15 cellular contexts compared by ENCODE assay signal in the genomic region with DNA sequence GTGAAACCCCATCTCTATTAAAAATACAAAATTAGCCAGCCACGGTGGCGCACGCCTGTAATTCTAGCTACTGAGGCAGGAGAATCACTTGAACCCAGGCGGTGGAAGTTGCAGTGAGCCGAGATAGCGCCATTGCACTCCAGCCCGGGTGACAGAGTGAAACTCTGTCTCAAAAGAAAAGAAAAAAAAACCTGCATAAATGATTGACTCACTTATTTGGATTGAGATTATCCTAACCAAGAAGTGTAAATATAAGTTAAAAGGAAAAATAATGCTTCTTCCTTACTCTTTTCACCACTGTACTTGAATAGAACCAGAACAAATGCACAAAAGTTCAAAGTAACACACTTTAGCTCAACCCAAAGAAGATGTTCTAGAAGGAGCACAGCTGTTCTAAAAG. TPM values are rescaled to one million over a fixed set of nuclear protein-coding genes. Genes with fewer than 3 reads are reported as not detected.
DNase-seq lines count a peak whose midpoint lies in the region; ATAC-seq, FAIRE-seq and TF ChIP-seq lines count a peak whose summit lies in the region.
"Had no signal": no experiment of that assay in that cellular context is flagged by ENCODE, and none has a peak within 500 bp of the region (broad histone marks: within the 10 kb centered on the region; RNA-seq: fewer than 3 reads in every experiment).

No MANE protein-coding gene starts in this region.

- H3K4me1 Mint-ChIP-seq in Caco-2 (ENCODE audit: low read depth, unreplicated experiment) (peaks cover 34% of the 10 kb centered on the region), progenitor cell of endocrine pancreas (ENCODE audit: low read depth) (peaks cover 40% of the 10 kb centered on the region)

- H3K27me3 ChIP-seq in Caco-2 (replicated peaks; ENCODE audit: control insufficient read depth, insufficient read depth, low read length) = no peaks in the 10 kb centered on the region
- H3K27me3 ChIP-seq in right lobe of liver = no peaks in the 10 kb centered on the region
- H3K27me3 ChIP-seq in right atrium auricular region = no peaks in the 10 kb centered on the region

- H3K9me3 Mint-ChIP-seq in Caco-2 (ENCODE audit: unreplicated experiment) = no peaks in the 10 kb centered on the region
- no peaks in the 10 kb centered on the region for H3K9me3 Mint-ChIP-seq in progenitor cell of endocrine pancreas (ENCODE audit: low read depth)
- H3K9me3 Mint-ChIP-seq: CD14-positive monocyte; CD8-positive, alpha-beta T cell had no signal

- FAIRE-seq in HTR-8/SVneo (lab: Jason Lieb, UNC) = no peak
- FAIRE-seq: H54 had no signal

- DNase-seq in Caco-2 (peak in 1 of 2 experiments; percentile 13), right lobe of liver (no peak), progenitor cell of endocrine pancreas (ENCODE audit: low spot score, unreplicated experiment) (no peak), KBM-7 (no peak), right atrium auricular region (ENCODE audit: low spot score) (no peak), NCI-H1105 treated with DMSO at 0.1 percent for 48 hours (lab: John Stamatoyannopoulos, UW) (no peak), HTR-8/SVneo (ENCODE audit: insufficient read length, low spot score) (no peak)
- DNase-seq: CD8-positive, alpha-beta T cell; COR-L47 had no signal

- peak in 1 of 4 donors; percentile 10 for ATAC-seq in right lobe of liver
- ATAC-seq: CD8-positive, alpha-beta T cell; HCT116 had no signal

- H3K9me3 ChIP-seq in Caco-2 = no peaks in the 10 kb centered on the region
- no peaks in the 10 kb centered on the region for H3K9me3 ChIP-seq in right lobe of liver
- no peaks in the 10 kb centered on the region for H3K9me3 ChIP-seq in right atrium auricular region

- no TSS peak for BruUV-seq in Caco-2 (replicated peaks; lab: Mats Ljungman, UMichigan)

- no peak for TF ChIP-seq POLR2A in right lobe of liver (IDR thresholded peaks at IDR 0.05)

- H3K36me3 ChIP-seq in Caco-2 (ENCODE audit: control insufficient read depth, insufficient read depth, low read length) (no peaks in the 10 kb centered on the region), right lobe of liver (peaks cover 0 to 17% (median 3%) of the 10 kb centered on the region in 4 donors), right atrium auricular region (peaks cover 11% of the 10 kb centered on the region)

- TF ChIP-seq CTCF in Caco-2 (IDR thresholded peaks at IDR 0.05; ENCODE audit: insufficient read depth in 1 of 2, low read depth in 1 of 2, low read length in 1 of 2, severe bottlenecking in 1 of 2, unreplicated experiment in 1 of 2) (no peak), VCaP (conservative IDR thresholded peaks at IDR 0.05) (no peak), right lobe of liver (IDR thresholded peaks at IDR 0.05) (no peak), progenitor cell of endocrine pancreas (IDR thresholded peaks at IDR 0.05; ENCODE audit: unreplicated experiment) (no peak), right atrium auricular region (IDR thresholded peaks at IDR 0.05) (no peak)

- H3K27me3 Mint-ChIP-seq in Caco-2 (ENCODE audit: insufficient read depth, unreplicated experiment) (no peaks in the 10 kb centered on the region), progenitor cell of endocrine pancreas (no peaks in the 10 kb centered on the region)

- H3K27ac ChIP-seq in VCaP = peak overlapping the region; percentile 58
- peak overlapping the region; percentile 76 to 100 (median 99) for H3K27ac ChIP-seq in right lobe of liver
- no peak overlapping the region for H3K27ac ChIP-seq in right atrium auricular region
- H3K27ac ChIP-seq: 22Rv1, GM23248 had no signal

- in situ Hi-C loops in KBM-7 (cut with MboI; ENCODE audit: low pct_unique_long_range_greater_than_20kb, low sequenced_read_pairs) = loop anchor here (25.0 kb wide), 1 partner anchor 275 kb away; the partner anchor contains the start of gene FAH

- H3K4me3 Mint-ChIP-seq in Caco-2 (ENCODE audit: unreplicated experiment) (peak overlapping the region; percentile 52), progenitor cell of endocrine pancreas (ENCODE audit: low read depth) (no peak overlapping the region)
- H3K4me3 Mint-ChIP-seq: CD14-positive monocyte; CD8-positive, alpha-beta T cell had no signal

- H3K27ac Mint-ChIP-seq in Caco-2 (ENCODE audit: unreplicated experiment) = peak overlapping the region; percentile 60
- peak overlapping the region; percentile 33 for H3K27ac Mint-ChIP-seq in progenitor cell of endocrine pancreas
- H3K27ac Mint-ChIP-seq: CD8-positive, alpha-beta T cell had no signal

- intact Hi-C loops in Caco-2 (cut with micrococcal nuclease; ENCODE audit: unreplicated experiment) (no loop called here), right lobe of liver (cut with DNase I) (no loop called here)

- 31% methylated on average over 7 of the region's 7 CpGs for WGBS in right lobe of liver (ENCODE audit: insufficient coverage, low coverage, low lambda C conversion rate, missing lambda C conversion rate)

- H3K4me1 ChIP-seq in Caco-2 (peaks cover 30% of the 10 kb centered on the region), right lobe of liver (peaks cover 0 to 94% (median 31%) of the 10 kb centered on the region in 4 donors), right atrium auricular region (no peaks in the 10 kb centered on the region)

- H3K36me3 Mint-ChIP-seq in Caco-2 (ENCODE audit: insufficient read depth, unreplicated experiment) = peaks cover 46% of the 10 kb centered on the region
- peaks cover 33% of the 10 kb centered on the region for H3K36me3 Mint-ChIP-seq in progenitor cell of endocrine pancreas (ENCODE audit: insufficient read depth)

- CTCF ChIA-PET in Caco-2 (lab: Charles Lee) = no interaction called here

- POLR2A ChIA-PET in Caco-2 (lab: Charles Lee) = interaction anchor here (1.0 kb wide), 1 partner anchor 36 kb away, joined by 5 read pairs; no protein-coding TSS in a partner anchor

- H3K4me3 ChIP-seq in Caco-2 (ENCODE audit: low read depth, low read length) (no peak overlapping the region), right lobe of liver (no peak overlapping the region), right atrium auricular region (no peak overlapping the region)
- H3K4me3 ChIP-seq: GM23248 had no signal

RNA-seq across cellular contexts. Expression of gene MTHFS, which starts 9.8 kb away (rescaled TPM):
- 45.1 and 48.2 TPM in 2 replicates for total RNA-seq in Caco-2 (2022)
- 100 to 1,000 TPM in 5 of 6 experiments, 10 to 100 TPM in 1; 82.7 to 186 (median 158) TPM for total RNA-seq in right lobe of liver
- total RNA-seq in progenitor cell of endocrine pancreas = 33.3 and 33.6 TPM in 2 replicates
- 10 to 100 TPM in 1 of 2 donors, 1 to 10 TPM in 1; 8.0 to 12.0 TPM for total RNA-seq in right atrium auricular region

Comparison
In these comparisons a context has a peak if more than half of its experiments do, and no peak if none do; other contexts are left out.
1. H3K27ac ChIP-seq: peak in VCaP (single experiment) and right lobe of liver (3 of 3); none in right atrium auricular region (0 of 2).